18 cellular contexts compared by ENCODE assay signal in genomic region chr13:40480012-40480914, GRCh38.
DNase-seq lines count a peak whose midpoint lies in the region; ATAC-seq and TF ChIP-seq lines count a peak whose summit lies in the region.
"Had no signal": no experiment of that assay in that cellular context is flagged by ENCODE, and none has a peak within 500 bp of the region (broad histone marks: within the 10 kb centered on the region; RNA-seq: fewer than 3 reads in every experiment).

No MANE protein-coding gene starts in this region.

- no peaks in the 10 kb centered on the region for H3K36me3 ChIP-seq in left ventricle myocardium inferior
- no peaks in the 10 kb centered on the region for H3K36me3 ChIP-seq in right atrium auricular region
- H3K36me3 ChIP-seq in naive thymus-derived CD4-positive, alpha-beta T cell (ENCODE audit: control insufficient read depth in 2 of 3, insufficient read depth in 3 of 3, low read length in 3 of 3) = no peaks in the 10 kb centered on the region
- H3K36me3 ChIP-seq in transverse colon = no peaks in the 10 kb centered on the region
- H3K36me3 ChIP-seq in gastrocnemius medialis = no peaks in the 10 kb centered on the region

- no peaks in the 10 kb centered on the region for H3K36me3 Mint-ChIP-seq in activated naive CD8-positive, alpha-beta T cell treated with anti-CD3 and anti-CD28 coated beads, Interleukin-2, amount 50 U/mL, for 24 hours (ENCODE audit: low read depth)
- peaks cover 0 to 13% (median 0%) of the 10 kb centered on the region in 5 donors for H3K36me3 Mint-ChIP-seq in naive thymus-derived CD4-positive, alpha-beta T cell
- H3K36me3 Mint-ChIP-seq: natural killer cell treated with Interleukin-12 subunit alpha and Interleukin-12 subunit beta and Interleukin-15 and Interleukin-18, amount 100 ng/mL, for 72 hours had no signal

- H3K4me3 ChIP-seq in left ventricle myocardium inferior (no peak overlapping the region), right atrium auricular region (no peak overlapping the region), transverse colon (no peak overlapping the region), gastrocnemius medialis (no peak overlapping the region)
- no peak overlapping the region for H3K4me3 ChIP-seq in naive thymus-derived CD4-positive, alpha-beta T cell (ENCODE audit: low read length)

- no peaks in the 10 kb centered on the region for H3K27me3 Mint-ChIP-seq in activated naive CD8-positive, alpha-beta T cell treated with anti-CD3 and anti-CD28 coated beads, Interleukin-2, amount 50 U/mL, for 24 hours
- H3K27me3 Mint-ChIP-seq in naive thymus-derived CD4-positive, alpha-beta T cell = no peaks in the 10 kb centered on the region

- POLR2A ChIA-PET in naive thymus-derived CD4-positive, alpha-beta T cell (lab: Charles Lee) = interaction anchor here (1.1 to 1.8 kb wide), 3 partner anchors 8 to 293 kb away, joined by 3 to 4 read pairs (median 3); no protein-coding TSS in a partner anchor

- H3K27me3 ChIP-seq in left ventricle myocardium inferior (ENCODE audit: low read depth) = no peaks in the 10 kb centered on the region
- H3K27me3 ChIP-seq in right atrium auricular region = no peaks in the 10 kb centered on the region
- H3K27me3 ChIP-seq in naive thymus-derived CD4-positive, alpha-beta T cell (ENCODE audit: control insufficient read depth in 2 of 2, insufficient read depth in 2 of 2, low read length in 2 of 2) = no peaks in the 10 kb centered on the region
- H3K27me3 ChIP-seq in transverse colon = no peaks in the 10 kb centered on the region
- no peaks in the 10 kb centered on the region for H3K27me3 ChIP-seq in gastrocnemius medialis

- H3K4me1 Mint-ChIP-seq in activated naive CD8-positive, alpha-beta T cell treated with anti-CD3 and anti-CD28 coated beads, Interleukin-2, amount 50 U/mL, for 24 hours = peaks cover 60% of the 10 kb centered on the region
- peaks cover 34 to 89% (median 79%) of the 10 kb centered on the region in 7 donors for H3K4me1 Mint-ChIP-seq in naive thymus-derived CD4-positive, alpha-beta T cell

- peak overlapping the region; percentile 61 for H3K27ac Mint-ChIP-seq in activated naive CD8-positive, alpha-beta T cell treated with anti-CD3 and anti-CD28 coated beads, Interleukin-2, amount 50 U/mL, for 24 hours
- H3K27ac Mint-ChIP-seq in naive thymus-derived CD4-positive, alpha-beta T cell = peak overlapping the region; percentile 56 to 99 (median 91)
- H3K27ac Mint-ChIP-seq: natural killer cell treated with Interleukin-12 subunit alpha and Interleukin-12 subunit beta and Interleukin-15 and Interleukin-18, amount 100 ng/mL, for 72 hours had no signal

- no peak for TF ChIP-seq POLR2A in transverse colon (IDR thresholded peaks at IDR 0.05)
- TF ChIP-seq POLR2A in gastrocnemius medialis (IDR thresholded peaks at IDR 0.05) = no peak

- in situ Hi-C loops in transverse colon (cut with MboI; ENCODE audit: low pct_ligation_motif_present in 1 of 4, low pct_unique_long_range_greater_than_20kb in 1 of 4, low sequenced_read_pairs in 3 of 4) (no loop called here), gastrocnemius medialis (cut with MboI; ENCODE audit: low sequenced_read_pairs in 4 of 4) (no loop called here)

- H3K9me3 ChIP-seq in left ventricle myocardium inferior (replicated peaks) (no peaks in the 10 kb centered on the region), right atrium auricular region (no peaks in the 10 kb centered on the region), transverse colon (no peaks in the 10 kb centered on the region), gastrocnemius medialis (no peaks in the 10 kb centered on the region)
- no peaks in the 10 kb centered on the region for H3K9me3 ChIP-seq in naive thymus-derived CD4-positive, alpha-beta T cell (ENCODE audit: control insufficient read depth in 2 of 3, low read length in 3 of 3)

- intact Hi-C loops in left ventricle myocardium inferior (cut with micrococcal nuclease) (no loop called here), transverse colon (cut with DNase I; ENCODE audit: low total_unique reads) (no loop called here), gastrocnemius medialis (cut with DNase I; ENCODE audit: low total_unique reads) (no loop called here)
- intact Hi-C loops in naive thymus-derived CD4-positive, alpha-beta T cell (cut with micrococcal nuclease) = loop anchor here in 1 of 2 donors (5.0 kb wide), 1 partner anchor 453 kb away; no protein-coding TSS in a partner anchor

- WGBS in transverse colon (ENCODE audit: low coverage in 1 of 2), 2 donors = 39 to 68% methylated on average over 7 to 19 of the region's 19 CpGs

- peaks cover 10% of the 10 kb centered on the region for H3K9me3 Mint-ChIP-seq in activated naive CD8-positive, alpha-beta T cell treated with anti-CD3 and anti-CD28 coated beads, Interleukin-2, amount 50 U/mL, for 24 hours
- peaks cover 0 to 9% (median 0%) of the 10 kb centered on the region in 11 donors for H3K9me3 Mint-ChIP-seq in naive thymus-derived CD4-positive, alpha-beta T cell
- H3K9me3 Mint-ChIP-seq: natural killer cell treated with Interleukin-12 subunit alpha and Interleukin-12 subunit beta and Interleukin-15 and Interleukin-18, amount 100 ng/mL, for 72 hours had no signal

- H3K4me1 ChIP-seq in left ventricle myocardium inferior (peaks cover 73% of the 10 kb centered on the region), right atrium auricular region (peaks cover 3 to 44% of the 10 kb centered on the region in 2 donors), transverse colon (peaks cover 0 to 5% (median 2%) of the 10 kb centered on the region in 4 donors), gastrocnemius medialis (peaks cover 7 to 21% of the 10 kb centered on the region in 2 donors)
- H3K4me1 ChIP-seq in naive thymus-derived CD4-positive, alpha-beta T cell (ENCODE audit: control insufficient read depth in 2 of 2, insufficient read depth in 2 of 2, low read length in 2 of 2) = peaks cover 19 to 60% of the 10 kb centered on the region in 2 donors

- no peak for DNase-seq in left ventricle myocardium inferior
- no peak for DNase-seq in right atrium auricular region (ENCODE audit: low spot score)
- DNase-seq in activated naive CD8-positive, alpha-beta T cell treated with anti-CD3 and anti-CD28 coated beads, Interleukin-2, amount 50 U/mL, for 24 hours = no peak
- peak in 1 of 9 donors; percentile 28 for DNase-seq in naive thymus-derived CD4-positive, alpha-beta T cell
- no peak for DNase-seq in EL
- no peak for DNase-seq in transverse colon
- DNase-seq in NCI-H1436 (lab: John Stamatoyannopoulos, UW) = no peak
- DNase-seq in gastrocnemius medialis = no peak
- DNase-seq: activated CD8-positive, alpha-beta memory T cell treated with anti-CD3 and anti-CD28 coated beads for 24 hours; activated naive CD4-positive, alpha-beta T cell; cerebellar nuclear complex; Kasumi-1; NCI-H187; NCI-H526 treated with DMSO at 0.1 percent for 48 hours; small intestine had no signal

- TF ChIP-seq CTCF in left ventricle myocardium inferior (IDR thresholded peaks at IDR 0.05; ENCODE audit: borderline replicate concordance) = no peak
- no peak for TF ChIP-seq CTCF in right atrium auricular region (IDR thresholded peaks at IDR 0.05)
- TF ChIP-seq CTCF in transverse colon (IDR thresholded peaks at IDR 0.05) = no peak
- TF ChIP-seq CTCF in gastrocnemius medialis (IDR thresholded peaks at IDR 0.05 in 4 of 5, conservative IDR thresholded peaks at IDR 0.05 in 1 of 5) = no peak

- CTCF ChIA-PET in naive thymus-derived CD4-positive, alpha-beta T cell (lab: Charles Lee) = interaction anchor here (0.7 to 1.4 kb wide), 2 partner anchors 22 to 290 kb away, joined by 3 read pairs; no protein-coding TSS in a partner anchor

- ATAC-seq in activated naive CD8-positive, alpha-beta T cell treated with anti-CD3 and anti-CD28 coated beads, Interleukin-2, amount 50 U/mL, for 24 hours = no peak
- peak; percentile 3 for ATAC-seq in naive thymus-derived CD4-positive, alpha-beta T cell
- no peak for ATAC-seq in gastrocnemius medialis
- ATAC-seq: left lobe of liver had no signal

- H3K27ac ChIP-seq in left ventricle myocardium inferior (replicated peaks) = peak overlapping the region; percentile 80
- H3K27ac ChIP-seq in right atrium auricular region = no peak overlapping the region
- H3K27ac ChIP-seq in naive thymus-derived CD4-positive, alpha-beta T cell (ENCODE audit: low read depth, low read length) = no peak overlapping the region
- H3K27ac ChIP-seq in transverse colon = no peak overlapping the region
- no peak overlapping the region for H3K27ac ChIP-seq in gastrocnemius medialis
- H3K27ac ChIP-seq: HL-60 had no signal

- no peak for TF ChIP-seq EP300 in transverse colon (IDR thresholded peaks at IDR 0.05; ENCODE audit: low read depth)

- peak overlapping the region; percentile 41 for H3K4me3 Mint-ChIP-seq in activated naive CD8-positive, alpha-beta T cell treated with anti-CD3 and anti-CD28 coated beads, Interleukin-2, amount 50 U/mL, for 24 hours
- H3K4me3 Mint-ChIP-seq in naive thymus-derived CD4-positive, alpha-beta T cell = peak overlapping the region in 9 of 10 donors; percentile 55 to 79 (median 70)
- H3K4me3 Mint-ChIP-seq: natural killer cell treated with Interleukin-12 subunit alpha and Interleukin-12 subunit beta and Interleukin-15 and Interleukin-18, amount 100 ng/mL, for 72 hours had no signal
